Comparison of ENCODE assay signal across 15 cellular contexts in genomic region chr4:102174800-102175199, GRCh38.
A peak's percentile ranks its signal among the peaks of the same experiment; 100 is the strongest.
DNase-seq lines count a peak whose midpoint lies in the region; FAIRE-seq and TF ChIP-seq lines count a peak whose summit lies in the region.
"Had no signal": no experiment of that assay in that cellular context is flagged by ENCODE, and none has a peak within 500 bp of the region (broad histone marks: within the 10 kb centered on the region; RNA-seq: fewer than 3 reads in every experiment).

No MANE protein-coding gene starts in this region.

- no peak for DNase-seq in H54 (ENCODE audit: insufficient read length, low spot score)
- peak; percentile 69 for DNase-seq in WERI-Rb-1
- DNase-seq in fibroblast of pulmonary artery (ENCODE audit: low read depth): peak; percentile 72
- no peak for DNase-seq in tibial artery
- DNase-seq in RCC 7860 (ENCODE audit: low spot score): no peak
- DNase-seq in activated CD4-positive, alpha-beta T cell treated with anti-CD3 and anti-CD28 coated beads, Interleukin-2, amount 50 U/mL, for 48 hours: no peak
- DNase-seq in NCI-H1436 (lab: John Stamatoyannopoulos, UW): no peak
- DNase-seq: glutamatergic neuron; left colon; naive thymus-derived CD8-positive, alpha-beta T cell; NCI-H446; right lobe of liver had no signal

- no peak for TF ChIP-seq POLR2A in H54 (IDR thresholded peaks at IDR 0.05; ENCODE audit: low read depth, low read length)

- H3K27me3 ChIP-seq in WERI-Rb-1 (ENCODE audit: insufficient read depth, low read depth, severe bottlenecking) (no peaks in the 10 kb centered on the region), tibial artery (no peaks in the 10 kb centered on the region)
- H3K27me3 ChIP-seq: right lobe of liver had no signal

- H3K4me3 ChIP-seq in WERI-Rb-1 (ENCODE audit: low read depth, low read length): no peak overlapping the region
- H3K4me3 ChIP-seq in fibroblast of pulmonary artery (replicated peaks; ENCODE audit: low read depth, low read length): no peak overlapping the region
- no peak overlapping the region for H3K4me3 ChIP-seq in tibial artery
- H3K4me3 ChIP-seq: right lobe of liver had no signal

- H3K4me1 ChIP-seq in tibial artery: peaks cover 0 to 16% (median 0%) of the 10 kb centered on the region in 4 donors
- H3K4me1 ChIP-seq: right lobe of liver had no signal

- no peak for TF ChIP-seq CTCF in WERI-Rb-1 (IDR thresholded peaks at IDR 0.05; ENCODE audit: low read depth, low read length)
- TF ChIP-seq CTCF in fibroblast of pulmonary artery (IDR thresholded peaks at IDR 0.05; ENCODE audit: low read length, missing control alignments): no peak
- TF ChIP-seq CTCF in tibial artery (IDR thresholded peaks at IDR 0.05): no peak

- H3K27ac ChIP-seq in WERI-Rb-1 (no peak overlapping the region), tibial artery (peak overlapping the region; percentile 8 to 32)
- H3K27ac ChIP-seq: HL-60, right lobe of liver, RWPE1 had no signal

- H3K36me3 ChIP-seq in WERI-Rb-1: no peaks in the 10 kb centered on the region
- H3K36me3 ChIP-seq in tibial artery: no peaks in the 10 kb centered on the region
- H3K36me3 ChIP-seq: right lobe of liver had no signal

- intact Hi-C loops in tibial artery (cut with DNase I; ENCODE audit: low total_unique reads): no loop called here

- H3K9me3 ChIP-seq in WERI-Rb-1 (ENCODE audit: severe bottlenecking) (no peaks in the 10 kb centered on the region), tibial artery (no peaks in the 10 kb centered on the region)
- H3K9me3 ChIP-seq: right lobe of liver had no signal

- FAIRE-seq in H54 (lab: Jason Lieb, UNC) (peak; percentile 60), RCC 7860 (lab: Jason Lieb, UNC) (no peak)
- FAIRE-seq: TTC549 had no signal

Comparison
In these comparisons a context has a peak if more than half of its experiments do, and no peak if none do; other contexts are left out.
1. DNase-seq: peak in WERI-Rb-1 (single experiment) and fibroblast of pulmonary artery (single experiment); none in H54 (single experiment), tibial artery (0 of 2), RCC 7860 (single experiment), activated CD4-positive, alpha-beta T cell treated with anti-CD3 and anti-CD28 coated beads, Interleukin-2, amount 50 U/mL, for 48 hours (0 of 2) and NCI-H1436 (single experiment).